In genomic region chr5:72167257-72167656, GRCh38 we compare ENCODE assay signal across 1 cellular context.
TF ChIP-seq lines count a peak whose summit lies in the region.

No MANE protein-coding gene starts in this region.

TF ChIP-seq in H1, 55 proteins besides CTCF, POLR2A, EP300 and RAD21:
- TF ChIP-seq CHD2 (IDR thresholded peaks at IDR 0.05; ENCODE audit: low read length) (no peak), CHD1 (IDR thresholded peaks at IDR 0.05; ENCODE audit: low read depth, low read length) (no peak), HDAC6 (IDR thresholded peaks at IDR 0.05; ENCODE audit: low read depth, low read length) (no peak), CBX8 (IDR thresholded peaks at IDR 0.05; ENCODE audit: borderline replicate concordance, low read depth, low read length) (no peak), KDM5A (IDR thresholded peaks at IDR 0.05; ENCODE audit: low read length) (no peak), FOSL1 (IDR thresholded peaks at IDR 0.05; ENCODE audit: insufficient read depth, low read depth, low read length) (no peak), EZH2 (IDR thresholded peaks at IDR 0.05; ENCODE audit: low read depth, low read length, severe bottlenecking) (no peak), PHF8 (conservative IDR thresholded peaks at IDR 0.05; ENCODE audit: low read depth, low read length) (no peak), JUN (IDR thresholded peaks at IDR 0.05; ENCODE audit: low read depth, low read length) (no peak), CHD7 (IDR thresholded peaks at IDR 0.05; ENCODE audit: insufficient replicate concordance, low read length) (no peak)
- TF ChIP-seq, protein P1, sequence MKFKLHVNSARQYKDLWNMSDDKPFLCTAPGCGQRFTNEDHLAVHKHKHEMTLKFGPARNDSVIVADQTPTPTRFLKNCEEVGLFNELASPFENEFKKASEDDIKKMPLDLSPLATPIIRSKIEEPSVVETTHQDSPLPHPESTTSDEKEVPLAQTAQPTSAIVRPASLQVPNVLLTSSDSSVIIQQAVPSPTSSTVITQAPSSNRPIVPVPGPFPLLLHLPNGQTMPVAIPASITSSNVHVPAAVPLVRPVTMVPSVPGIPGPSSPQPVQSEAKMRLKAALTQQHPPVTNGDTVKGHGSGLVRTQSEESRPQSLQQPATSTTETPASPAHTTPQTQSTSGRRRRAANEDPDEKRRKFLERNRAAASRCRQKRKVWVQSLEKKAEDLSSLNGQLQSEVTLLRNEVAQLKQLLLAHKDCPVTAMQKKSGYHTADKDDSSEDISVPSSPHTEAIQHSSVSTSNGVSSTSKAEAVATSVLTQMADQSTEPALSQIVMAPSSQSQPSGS (IDR thresholded peaks at IDR 0.05; ENCODE audit: low read length) = no peak
